Comparison of ENCODE assay signal across 10 cellular contexts in genomic region chr16:50208460-50208931, GRCh38. TPM values are rescaled to one million over a fixed set of nuclear protein-coding genes. Genes with fewer than 3 reads are reported as not detected.
A peak's percentile ranks its signal among the peaks of the same experiment; 100 is the strongest.
DNase-seq lines count a peak whose midpoint lies in the region; ATAC-seq, FAIRE-seq and TF ChIP-seq lines count a peak whose summit lies in the region.
"Had no signal": no experiment of that assay in that cellular context is flagged by ENCODE, and none has a peak within 500 bp of the region (broad histone marks: within the 10 kb centered on the region; RNA-seq: fewer than 3 reads in every experiment).

No MANE protein-coding gene starts in this region.

- FAIRE-seq in RCC 7860 (lab: Jason Lieb, UNC), result peak; percentile 52

- TF ChIP-seq EP300 in ovary (IDR thresholded peaks at IDR 0.05), result no peak
- no peak for TF ChIP-seq EP300 in gastroesophageal sphincter (IDR thresholded peaks at IDR 0.05)

- H2AFZ ChIP-seq in GM23338, result no peak overlapping the region
- H2AFZ ChIP-seq in fibroblast of lung (ENCODE audit: low read length), result no peak overlapping the region

- DNase-seq in GM23338 (ENCODE audit: low spot score) (no peak), RCC 7860 (ENCODE audit: low spot score) (peak; percentile 45), fibroblast of lung (ENCODE audit: low read depth in 2 of 2) (peak in 1 of 2 donors; percentile 65), renal cortical epithelial cell (ENCODE audit: low read depth) (peak; percentile 89), ovary (no peak)
- DNase-seq: activated CD4-positive, alpha-beta T cell treated with anti-CD3 and anti-CD28 coated beads for 4 hours; activated naive CD4-positive, alpha-beta T cell treated with anti-CD3 and anti-CD28 coated beads for 36 hours; islet precursor cell had no signal

- TF ChIP-seq POLR2A in ovary (IDR thresholded peaks at IDR 0.05) (no peak), gastroesophageal sphincter (IDR thresholded peaks at IDR 0.05) (no peak)

- no peak overlapping the region for H3K27ac Mint-ChIP-seq in GM23338
- H3K27ac Mint-ChIP-seq: activated naive CD4-positive, alpha-beta T cell treated with anti-CD3 and anti-CD28 coated beads for 36 hours had no signal

- no peaks in the 10 kb centered on the region for H3K9me2 ChIP-seq in GM23338 (ENCODE audit: insufficient read depth)

- H3K4me2 ChIP-seq in GM23338 (no peak overlapping the region), fibroblast of lung (ENCODE audit: extremely low read depth, insufficient read depth, low read length) (peak overlapping the region; percentile 46)

- no peaks in the 10 kb centered on the region for H3K9me3 Mint-ChIP-seq in GM23338
- H3K9me3 Mint-ChIP-seq: activated naive CD4-positive, alpha-beta T cell treated with anti-CD3 and anti-CD28 coated beads for 36 hours had no signal

- H3K9me3 ChIP-seq in fibroblast of lung (ENCODE audit: control insufficient read depth, insufficient read depth, low read depth, low read length) (no peaks in the 10 kb centered on the region), ovary (no peaks in the 10 kb centered on the region), gastroesophageal sphincter (no peaks in the 10 kb centered on the region)

- H3K4me3 ChIP-seq in GM23338 (no peak overlapping the region), fibroblast of lung (replicated peaks in 1 of 4; ENCODE audit: control extremely low read depth in 1 of 4, insufficient read depth in 1 of 4, low read depth in 3 of 4, low read length in 4 of 4) (no peak overlapping the region), ovary (no peak overlapping the region), gastroesophageal sphincter (no peak overlapping the region)

- H3K4me1 ChIP-seq in GM23338 (ENCODE audit: insufficient read depth) (peaks cover 4% of the 10 kb centered on the region; the same call in 1 of the 2 replicates), fibroblast of lung (ENCODE audit: control insufficient read depth, extremely low read depth, insufficient read depth, low read length) (peaks cover 34% of the 10 kb centered on the region), ovary (ENCODE audit: insufficient read depth) (peaks cover 24% of the 10 kb centered on the region), gastroesophageal sphincter (peaks cover 22 to 86% (median 38%) of the 10 kb centered on the region in 3 donors)

- H3K79me2 ChIP-seq in GM23338 (replicated peaks; ENCODE audit: insufficient read depth) (peaks cover 46% of the 10 kb centered on the region), fibroblast of lung (ENCODE audit: control insufficient read depth, insufficient read depth, low read length) (peaks cover 43% of the 10 kb centered on the region)

- H3K27ac ChIP-seq in GM23338 (ENCODE audit: low read depth), result peak overlapping the region; percentile 59; the same call in 1 of the 2 replicates
- peak overlapping the region; percentile 25 for H3K27ac ChIP-seq in fibroblast of lung (ENCODE audit: insufficient read depth, low read length)
- no peak overlapping the region for H3K27ac ChIP-seq in ovary
- H3K27ac ChIP-seq in gastroesophageal sphincter, result peak overlapping the region in 2 of 4 donors; percentile 14 to 21

- H3K4me3 Mint-ChIP-seq in GM23338, result no peak overlapping the region
- H3K4me3 Mint-ChIP-seq: activated naive CD4-positive, alpha-beta T cell treated with anti-CD3 and anti-CD28 coated beads for 36 hours had no signal

- no peaks in the 10 kb centered on the region for H3K27me3 ChIP-seq in GM23338 (ENCODE audit: insufficient read depth)
- no peaks in the 10 kb centered on the region for H3K27me3 ChIP-seq in fibroblast of lung (ENCODE audit: control insufficient read depth, insufficient read depth, low read length)
- no peaks in the 10 kb centered on the region for H3K27me3 ChIP-seq in ovary
- no peaks in the 10 kb centered on the region for H3K27me3 ChIP-seq in gastroesophageal sphincter

- H4K20me1 ChIP-seq in GM23338 (replicated peaks; ENCODE audit: insufficient read depth), result peaks cover 20% of the 10 kb centered on the region
- H4K20me1 ChIP-seq in fibroblast of lung (ENCODE audit: control insufficient read depth, extremely low read depth, insufficient read depth, low read length), result no peaks in the 10 kb centered on the region

- peaks cover 12% of the 10 kb centered on the region for H3K4me1 Mint-ChIP-seq in GM23338

- H3K9ac ChIP-seq in fibroblast of lung (ENCODE audit: insufficient read depth, low read length), result no peak overlapping the region

- H3K27me3 Mint-ChIP-seq in GM23338 (ENCODE audit: insufficient read depth, low read depth, poor library complexity), result no peaks in the 10 kb centered on the region

- intact Hi-C loops in ovary (cut with DNase I), result loop anchor here in 2 of 4 donors (5.0 to 10.0 kb wide), 2 partner anchors 54 to 141 kb away; partner anchors contain the start of genes HEATR3 (in 1 of the 2) and TENT4B (in 1 of the 2)

- no peak for ATAC-seq in GM23338
- ATAC-seq in gastroesophageal sphincter, result no peak
- no peak for ATAC-seq in HG03565 (IDR thresholded peaks at IDR 0.05; ENCODE audit: unreplicated experiment)

- H3K36me3 Mint-ChIP-seq in GM23338 (ENCODE audit: low read depth), result peaks cover 8% of the 10 kb centered on the region; the same call in 1 of the 3 replicates

- H3F3A ChIP-seq in GM23338 (replicated peaks; ENCODE audit: low read depth), result no peaks in the 10 kb centered on the region

- TF ChIP-seq CTCF in GM23338 (conservative IDR thresholded peaks at IDR 0.05; ENCODE audit: low read depth in 2 of 2) (no peak), fibroblast of lung (conservative IDR thresholded peaks at IDR 0.05 in 1 of 2, IDR thresholded peaks at IDR 0.05 in 1 of 2; ENCODE audit: low read depth in 1 of 2, low read length in 2 of 2) (no peak), ovary (IDR thresholded peaks at IDR 0.05) (no peak), gastroesophageal sphincter (IDR thresholded peaks at IDR 0.05) (no peak)

- H3K36me3 ChIP-seq in GM23338 (ENCODE audit: insufficient read depth) (no peaks in the 10 kb centered on the region), fibroblast of lung (ENCODE audit: control insufficient read depth, insufficient read depth, low read length) (peaks cover 2% of the 10 kb centered on the region), ovary (no peaks in the 10 kb centered on the region), gastroesophageal sphincter (peaks cover 0 to 21% of the 10 kb centered on the region in 2 donors)

- WGBS in ovary, 3 donors, result 67 to 80% (median 76%) methylated on average over 3 of the region's 3 CpGs
- WGBS in gastroesophageal sphincter (ENCODE audit: low coverage in 1 of 2), 2 donors, result 33 to 51% methylated on average over 2 to 3 of the region's 3 CpGs

TF ChIP-seq in GM23338, 12 proteins besides CTCF, POLR2A, EP300 and RAD21 (continues in another document):
- TF ChIP-seq POLR2AphosphoS5 (IDR thresholded peaks at IDR 0.05; ENCODE audit: low read depth), result no peak
- no peak for TF ChIP-seq STAT1 (IDR thresholded peaks at IDR 0.05; ENCODE audit: unreplicated experiment)

RNA-seq across cellular contexts. Expression of gene TENT4B, which starts 55.4 kb away (rescaled TPM):
- total RNA-seq in GM23338 (2014; rRNA removed; shearing (Covaris generic)), result 18.3 and 21.3 TPM in 2 replicates
- 16.7 and 17.6 TPM in 2 replicates for polyA plus RNA-seq in GM23338 (2016; fragmentation: Nextera tagmentation; extraction: Ambion mirVana)
- total RNA-seq in fibroblast of lung, result 11.0 and 12.2 TPM in 2 replicates
- polyA plus RNA-seq in fibroblast of lung, result 11.1 and 12.3 TPM in 2 replicates
- 6.7 TPM in 2 replicates for polyA plus RNA-seq in fibroblast of lung (2012)
- polyA minus RNA-seq in fibroblast of lung (ENCODE audit: low replicate concordance), result 4.0 and 6.1 TPM in 2 replicates
- total RNA-seq in renal cortical epithelial cell, result 10.3 and 11.8 TPM in 2 replicates
- 10 to 100 TPM in 6 of 7 donors, 1 to 10 TPM in 1; 9.7 to 17.7 (median 12.3) TPM for total RNA-seq in ovary
- 10 to 100 TPM in 1 of 2 donors, 1 to 10 TPM in 1; 5.3 to 13.5 TPM for polyA plus RNA-seq in ovary
- total RNA-seq in gastroesophageal sphincter, result 10 to 100 TPM; 13.9 to 25.7 (median 20.9) TPM

RNA-seq across cellular contexts. Expression of gene ADCY7, which starts 57.9 kb away (rescaled TPM):
- total RNA-seq in GM23338 (2014; rRNA removed; shearing (Covaris generic)), result 10.5 and 10.8 TPM in 2 replicates
- polyA plus RNA-seq in GM23338 (2016; fragmentation: Nextera tagmentation; extraction: Ambion mirVana) (2.4 and 2.5 TPM in 2 replicates), fibroblast of lung (9.4 and 9.9 TPM in 2 replicates), ovary (10 to 100 TPM; 10.2 to 10.7 TPM)
- total RNA-seq in fibroblast of lung (34.0 and 34.7 TPM in 2 replicates), renal cortical epithelial cell (30.9 and 48.8 TPM in 2 replicates), ovary (10 to 100 TPM; 23.4 to 78.9 (median 39.5) TPM), gastroesophageal sphincter (10 to 100 TPM; 12.7 to 23.5 (median 19.3) TPM)
- polyA plus RNA-seq in fibroblast of lung (2012), result 11.4 and 13.9 TPM in 2 replicates
- polyA minus RNA-seq in fibroblast of lung (ENCODE audit: low replicate concordance), result 27.4 and 53.6 TPM in 2 replicates

Comparison
In these comparisons a context has a peak if more than half of its experiments do, and no peak if none do; other contexts are left out.
1. DNase-seq: peak in RCC 7860 (single experiment) and renal cortical epithelial cell (single experiment); none in GM23338 (single experiment) and ovary (0 of 5).
2. H3K27ac ChIP-seq: peak in GM23338 (single experiment) and fibroblast of lung (single experiment); none in ovary (0 of 2).